Comparison of ENCODE assay signal across 8 cellular contexts in the genomic region with DNA sequence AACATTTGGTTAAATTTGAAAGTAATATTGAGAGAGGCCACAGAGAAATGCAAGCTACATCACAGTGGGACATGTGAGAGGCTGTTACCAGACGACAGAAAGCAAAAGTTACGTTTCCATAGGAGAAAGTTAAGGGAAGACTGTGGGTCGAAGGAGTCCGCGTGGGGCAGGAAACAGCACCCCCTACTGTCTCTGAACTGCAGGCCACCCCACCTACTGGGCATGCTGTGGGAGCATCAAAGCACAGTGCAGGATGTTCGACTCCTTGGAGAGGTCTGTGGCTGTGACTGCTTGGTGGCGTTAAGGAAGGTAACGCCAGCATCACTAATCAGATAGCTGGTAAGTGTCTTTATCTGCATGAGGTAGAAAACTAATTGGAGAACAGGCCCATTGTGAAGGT.
A peak's percentile ranks its signal among the peaks of the same experiment; 100 is the strongest.
DNase-seq lines count a peak whose midpoint lies in the region; ATAC-seq, FAIRE-seq and TF ChIP-seq lines count a peak whose summit lies in the region.

No MANE protein-coding gene starts in this region.

- no peaks in the 10 kb centered on the region for H3K27me3 ChIP-seq in OCI-LY1 (ENCODE audit: insufficient read depth, low read length)
- H3K27me3 ChIP-seq in bronchial epithelial cell (ENCODE audit: control insufficient read depth, insufficient read depth, low read length): no peaks in the 10 kb centered on the region

- H3K4me1 ChIP-seq in OCI-LY1 (ENCODE audit: insufficient read depth, low read length, severe bottlenecking): no peaks in the 10 kb centered on the region

- intact Hi-C loops in Right ventricle myocardium inferior (cut with DNase I) (loop anchor here (5.0 kb wide), 1 partner anchor 608 kb away; no protein-coding TSS in a partner anchor), cardiac septum (cut with DNase I) (no loop called here)

- H3K9ac ChIP-seq in OCI-LY1 (ENCODE audit: low read length): no peak overlapping the region

- TF ChIP-seq CTCF in OCI-LY1 (IDR thresholded peaks at IDR 0.05; ENCODE audit: low read length) (peak; percentile 91), bronchial epithelial cell (IDR thresholded peaks at IDR 0.05; ENCODE audit: insufficient read depth, low read length, severe bottlenecking) (peak; percentile 73)

- ATAC-seq in Right ventricle myocardium inferior (peak; percentile 64), HG02759 (IDR thresholded peaks at IDR 0.05; ENCODE audit: unreplicated experiment) (peak; percentile 86)

- H4K20me1 ChIP-seq in OCI-LY1 (ENCODE audit: insufficient read depth, low read length): no peaks in the 10 kb centered on the region

- no peak overlapping the region for H3K4me2 ChIP-seq in OCI-LY1 (ENCODE audit: low read length)

- DNase-seq in Right ventricle myocardium inferior (ENCODE audit: missing footprints) (peak; percentile 62), cardiac septum (ENCODE audit: low spot score) (no peak), bronchial epithelial cell (ENCODE audit: low read depth) (peak; percentile 23), midbrain (lab: John Stamatoyannopoulos, UW) (peak; percentile 22), NCI-H1436 treated with DMSO at 0.1 percent for 48 hours (lab: John Stamatoyannopoulos, UW) (no peak), NCI-H2029 (lab: John Stamatoyannopoulos, UW) (no peak)

- no peak overlapping the region for H3K27ac ChIP-seq in OCI-LY1 (ENCODE audit: low read depth, low read length, poor library complexity, severe bottlenecking)

- H2AFZ ChIP-seq in OCI-LY1 (ENCODE audit: low read length): no peak overlapping the region

- H3K4me3 ChIP-seq in OCI-LY1 (ENCODE audit: low read depth, low read length, poor library complexity, severe bottlenecking) (no peak overlapping the region), bronchial epithelial cell (ENCODE audit: low read depth, low read length) (no peak overlapping the region)

- peak; percentile 18 for FAIRE-seq in bronchial epithelial cell (lab: Jason Lieb, UNC)

- H3K36me3 ChIP-seq in OCI-LY1 (ENCODE audit: insufficient read depth, low read length) (no peaks in the 10 kb centered on the region), bronchial epithelial cell (ENCODE audit: control insufficient read depth, insufficient read depth, low read length) (no peaks in the 10 kb centered on the region)

- H3K9me3 ChIP-seq in OCI-LY1 (ENCODE audit: low read length): no peaks in the 10 kb centered on the region

- no peaks in the 10 kb centered on the region for H3K79me2 ChIP-seq in OCI-LY1 (ENCODE audit: insufficient read depth, low read length)

- no peaks in the 10 kb centered on the region for H3K9me2 ChIP-seq in OCI-LY1 (ENCODE audit: low read depth, low read length)

- no peaks in the 10 kb centered on the region for H3F3A ChIP-seq in OCI-LY1 (ENCODE audit: insufficient read depth, low read length)

Comparison
In these comparisons a context has a peak if more than half of its experiments do, and no peak if none do; other contexts are left out.
1. DNase-seq: peak in Right ventricle myocardium inferior (single experiment), bronchial epithelial cell (single experiment) and midbrain (single experiment); none in cardiac septum (single experiment), NCI-H1436 treated with DMSO at 0.1 percent for 48 hours (single experiment) and NCI-H2029 (single experiment).